In the genomic region with DNA sequence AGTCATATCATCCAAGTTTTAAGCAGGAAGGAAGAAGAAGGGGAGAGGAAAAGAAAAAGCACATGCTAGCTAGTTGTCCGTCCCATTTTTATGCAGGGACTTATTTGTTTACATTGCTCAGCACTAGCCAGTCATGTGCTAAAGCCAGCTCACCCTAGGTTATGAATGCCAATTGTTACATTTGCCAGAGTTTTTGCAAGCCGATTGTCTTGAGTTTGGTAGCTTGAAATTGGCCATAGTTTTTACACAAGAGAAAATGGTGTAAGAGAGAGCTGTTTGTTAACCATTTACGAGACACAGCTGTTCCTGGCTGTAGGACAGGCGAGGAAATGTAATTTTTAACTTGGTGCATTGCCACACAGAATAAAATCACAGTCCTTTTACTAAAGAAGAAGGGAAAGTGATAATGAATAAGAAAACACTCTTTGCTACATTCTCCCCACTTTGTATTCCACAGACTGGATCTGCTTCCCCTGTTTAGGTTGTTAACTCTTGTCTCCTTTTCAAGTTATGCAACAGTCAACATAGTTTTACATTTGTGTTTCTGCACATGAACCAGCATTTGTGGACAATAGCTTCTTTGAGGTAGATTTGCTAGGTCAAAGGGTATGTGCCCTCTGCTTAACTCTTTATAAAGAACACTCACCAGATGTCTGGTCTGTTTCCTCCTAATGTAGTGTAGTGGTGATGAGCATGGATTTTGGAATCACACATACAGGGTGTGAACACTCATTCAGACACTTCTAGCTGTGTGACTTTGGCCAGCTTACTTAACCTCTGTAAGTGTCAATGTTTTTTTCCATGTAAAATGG, we compare ENCODE assay signal across 1 cellular context.
TF ChIP-seq lines count a peak whose summit lies in the region.

No MANE protein-coding gene starts in this region.

TF ChIP-seq in HepG2, 621 proteins besides CTCF, POLR2A, EP300 and RAD21 (continued from another document and continues in another):
- TF ChIP-seq HBP1 (CRISPR knock-in tag; IDR thresholded peaks at IDR 0.05; ENCODE audit: low read depth) (0 out of 2 replicates have a peak, but pooled peaks have one; percentile 4), ZFYVE20 (CRISPR knock-in tag; IDR thresholded peaks at IDR 0.05; ENCODE audit: borderline replicate concordance, low read depth) (no peak), ZNF501 (CRISPR knock-in tag; IDR thresholded peaks at IDR 0.05) (no peak), ZNF776 (CRISPR knock-in tag; IDR thresholded peaks at IDR 0.05) (no peak), MAFK (conservative IDR thresholded peaks at IDR 0.05 in 1 of 2, IDR thresholded peaks at IDR 0.05 in 1 of 2; ENCODE audit: low read length in 2 of 2) (0 out of 4 replicates have a peak, but pooled peaks of 1 of the 2 experiments have one; percentile 13), CBFB (CRISPR knock-in tag; IDR thresholded peaks at IDR 0.05) (0 out of 2 replicates have a peak, but pooled peaks have one; percentile 25), ZFY (CRISPR knock-in tag; IDR thresholded peaks at IDR 0.05) (no peak), ZNF256 (CRISPR knock-in tag; conservative IDR thresholded peaks at IDR 0.05) (no peak), ZSCAN25 (CRISPR knock-in tag; IDR thresholded peaks at IDR 0.05) (no peak), ZHX2 (IDR thresholded peaks at IDR 0.05; ENCODE audit: low read depth) (no peak), ZHX2 (CRISPR knock-in tag; IDR thresholded peaks at IDR 0.05; ENCODE audit: borderline replicate concordance) (peak; percentile 19; the same call in 1 of the 2 replicates), RFX5 (IDR thresholded peaks at IDR 0.05; ENCODE audit: low read depth, low read length) (no peak), RCOR2 (CRISPR knock-in tag; IDR thresholded peaks at IDR 0.05) (peak; percentile 88), MLX (CRISPR knock-in tag; IDR thresholded peaks at IDR 0.05) (no peak; the same call in none of the 2 replicates), POLR2AphosphoS2 (IDR thresholded peaks at IDR 0.05; ENCODE audit: low read depth, low read length) (no peak), ZUFSP (CRISPR knock-in tag; IDR thresholded peaks at IDR 0.05; ENCODE audit: borderline replicate concordance) (no peak), ZNF343 (CRISPR knock-in tag; IDR thresholded peaks at IDR 0.05) (no peak), THYN1 (CRISPR knock-in tag; IDR thresholded peaks at IDR 0.05; ENCODE audit: borderline replicate concordance, low read depth) (no peak), GRHL1 (CRISPR knock-in tag; conservative IDR thresholded peaks at IDR 0.05) (no peak), ARHGAP35 (CRISPR knock-in tag; IDR thresholded peaks at IDR 0.05; ENCODE audit: borderline replicate concordance) (no peak), CHCHD3 (CRISPR knock-in tag; IDR thresholded peaks at IDR 0.05) (no peak), ZNF367 (CRISPR knock-in tag; IDR thresholded peaks at IDR 0.05; ENCODE audit: borderline replicate concordance) (no peak), MLLT10 (CRISPR knock-in tag; IDR thresholded peaks at IDR 0.05) (no peak), GATA4 (IDR thresholded peaks at IDR 0.05; ENCODE audit: borderline replicate concordance, low read depth) (peak; percentile 46; the same call in 1 of the 2 replicates)
- TF ChIP-seq, protein P1, sequence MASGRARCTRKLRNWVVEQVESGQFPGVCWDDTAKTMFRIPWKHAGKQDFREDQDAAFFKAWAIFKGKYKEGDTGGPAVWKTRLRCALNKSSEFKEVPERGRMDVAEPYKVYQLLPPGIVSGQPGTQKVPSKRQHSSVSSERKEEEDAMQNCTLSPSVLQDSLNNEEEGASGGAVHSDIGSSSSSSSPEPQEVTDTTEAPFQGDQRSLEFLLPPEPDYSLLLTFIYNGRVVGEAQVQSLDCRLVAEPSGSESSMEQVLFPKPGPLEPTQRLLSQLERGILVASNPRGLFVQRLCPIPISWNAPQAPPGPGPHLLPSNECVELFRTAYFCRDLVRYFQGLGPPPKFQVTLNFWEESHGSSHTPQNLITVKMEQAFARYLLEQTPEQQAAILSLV (CRISPR knock-in tag; IDR thresholded peaks at IDR 0.05; ENCODE audit: borderline replicate concordance) = no peak
- TF ChIP-seq, protein P2, sequence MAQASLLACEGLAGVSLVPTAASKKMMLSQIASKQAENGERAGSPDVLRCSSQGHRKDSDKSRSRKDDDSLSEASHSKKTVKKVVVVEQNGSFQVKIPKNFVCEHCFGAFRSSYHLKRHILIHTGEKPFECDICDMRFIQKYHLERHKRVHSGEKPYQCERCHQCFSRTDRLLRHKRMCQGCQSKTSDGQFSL (CRISPR knock-in tag; IDR thresholded peaks at IDR 0.05) = no peak
- TF ChIP-seq, protein P3, sequence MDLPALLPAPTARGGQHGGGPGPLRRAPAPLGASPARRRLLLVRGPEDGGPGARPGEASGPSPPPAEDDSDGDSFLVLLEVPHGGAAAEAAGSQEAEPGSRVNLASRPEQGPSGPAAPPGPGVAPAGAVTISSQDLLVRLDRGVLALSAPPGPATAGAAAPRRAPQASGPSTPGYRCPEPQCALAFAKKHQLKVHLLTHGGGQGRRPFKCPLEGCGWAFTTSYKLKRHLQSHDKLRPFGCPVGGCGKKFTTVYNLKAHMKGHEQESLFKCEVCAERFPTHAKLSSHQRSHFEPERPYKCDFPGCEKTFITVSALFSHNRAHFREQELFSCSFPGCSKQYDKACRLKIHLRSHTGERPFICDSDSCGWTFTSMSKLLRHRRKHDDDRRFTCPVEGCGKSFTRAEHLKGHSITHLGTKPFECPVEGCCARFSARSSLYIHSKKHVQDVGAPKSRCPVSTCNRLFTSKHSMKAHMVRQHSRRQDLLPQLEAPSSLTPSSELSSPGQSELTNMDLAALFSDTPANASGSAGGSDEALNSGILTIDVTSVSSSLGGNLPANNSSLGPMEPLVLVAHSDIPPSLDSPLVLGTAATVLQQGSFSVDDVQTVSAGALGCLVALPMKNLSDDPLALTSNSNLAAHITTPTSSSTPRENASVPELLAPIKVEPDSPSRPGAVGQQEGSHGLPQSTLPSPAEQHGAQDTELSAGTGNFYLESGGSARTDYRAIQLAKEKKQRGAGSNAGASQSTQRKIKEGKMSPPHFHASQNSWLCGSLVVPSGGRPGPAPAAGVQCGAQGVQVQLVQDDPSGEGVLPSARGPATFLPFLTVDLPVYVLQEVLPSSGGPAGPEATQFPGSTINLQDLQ (CRISPR knock-in tag; IDR thresholded peaks at IDR 0.05) = no peak
- TF ChIP-seq, protein P4, sequence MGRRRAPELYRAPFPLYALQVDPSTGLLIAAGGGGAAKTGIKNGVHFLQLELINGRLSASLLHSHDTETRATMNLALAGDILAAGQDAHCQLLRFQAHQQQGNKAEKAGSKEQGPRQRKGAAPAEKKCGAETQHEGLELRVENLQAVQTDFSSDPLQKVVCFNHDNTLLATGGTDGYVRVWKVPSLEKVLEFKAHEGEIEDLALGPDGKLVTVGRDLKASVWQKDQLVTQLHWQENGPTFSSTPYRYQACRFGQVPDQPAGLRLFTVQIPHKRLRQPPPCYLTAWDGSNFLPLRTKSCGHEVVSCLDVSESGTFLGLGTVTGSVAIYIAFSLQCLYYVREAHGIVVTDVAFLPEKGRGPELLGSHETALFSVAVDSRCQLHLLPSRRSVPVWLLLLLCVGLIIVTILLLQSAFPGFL (CRISPR knock-in tag; IDR thresholded peaks at IDR 0.05) = no peak
- TF ChIP-seq, protein P5, sequence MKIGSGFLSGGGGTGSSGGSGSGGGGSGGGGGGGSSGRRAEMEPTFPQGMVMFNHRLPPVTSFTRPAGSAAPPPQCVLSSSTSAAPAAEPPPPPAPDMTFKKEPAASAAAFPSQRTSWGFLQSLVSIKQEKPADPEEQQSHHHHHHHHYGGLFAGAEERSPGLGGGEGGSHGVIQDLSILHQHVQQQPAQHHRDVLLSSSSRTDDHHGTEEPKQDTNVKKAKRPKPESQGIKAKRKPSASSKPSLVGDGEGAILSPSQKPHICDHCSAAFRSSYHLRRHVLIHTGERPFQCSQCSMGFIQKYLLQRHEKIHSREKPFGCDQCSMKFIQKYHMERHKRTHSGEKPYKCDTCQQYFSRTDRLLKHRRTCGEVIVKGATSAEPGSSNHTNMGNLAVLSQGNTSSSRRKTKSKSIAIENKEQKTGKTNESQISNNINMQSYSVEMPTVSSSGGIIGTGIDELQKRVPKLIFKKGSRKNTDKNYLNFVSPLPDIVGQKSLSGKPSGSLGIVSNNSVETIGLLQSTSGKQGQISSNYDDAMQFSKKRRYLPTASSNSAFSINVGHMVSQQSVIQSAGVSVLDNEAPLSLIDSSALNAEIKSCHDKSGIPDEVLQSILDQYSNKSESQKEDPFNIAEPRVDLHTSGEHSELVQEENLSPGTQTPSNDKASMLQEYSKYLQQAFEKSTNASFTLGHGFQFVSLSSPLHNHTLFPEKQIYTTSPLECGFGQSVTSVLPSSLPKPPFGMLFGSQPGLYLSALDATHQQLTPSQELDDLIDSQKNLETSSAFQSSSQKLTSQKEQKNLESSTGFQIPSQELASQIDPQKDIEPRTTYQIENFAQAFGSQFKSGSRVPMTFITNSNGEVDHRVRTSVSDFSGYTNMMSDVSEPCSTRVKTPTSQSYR (CRISPR knock-in tag; IDR thresholded peaks at IDR 0.05; ENCODE audit: borderline replicate concordance) = no peak
